9 cellular contexts compared by ENCODE assay signal in the genomic region with DNA sequence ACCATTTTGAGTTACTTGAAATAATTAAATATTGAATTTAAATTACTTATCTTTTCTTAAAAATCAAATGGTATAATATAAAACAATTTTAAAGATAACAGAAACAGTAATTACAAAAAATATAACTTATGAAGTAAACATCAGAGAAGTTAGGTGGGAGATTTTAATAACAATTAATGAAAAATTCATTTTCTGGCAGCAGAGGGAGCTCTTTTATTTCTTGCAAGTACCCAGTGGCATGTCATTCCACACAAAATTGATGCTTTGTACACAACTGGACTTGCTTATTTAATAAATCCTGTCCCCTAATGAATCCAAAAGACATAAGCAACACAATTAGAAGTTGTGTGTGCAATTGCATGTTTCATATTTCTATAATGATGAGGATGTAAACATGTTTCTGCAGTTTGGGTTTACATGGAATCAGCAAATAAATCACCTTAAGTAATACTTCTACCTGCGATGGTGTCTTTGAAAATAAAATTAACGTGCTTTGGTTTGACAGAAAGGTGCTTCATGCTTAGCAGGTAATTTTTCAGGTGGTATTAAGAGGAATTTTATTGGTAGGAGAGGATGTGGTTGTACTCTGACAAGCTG.
DNase-seq lines count a peak whose midpoint lies in the region; TF ChIP-seq lines count a peak whose summit lies in the region.
"Had no signal": no experiment of that assay in that cellular context is flagged by ENCODE, and none has a peak within 500 bp of the region (broad histone marks: within the 10 kb centered on the region; RNA-seq: fewer than 3 reads in every experiment).

No MANE protein-coding gene starts in this region.

- no peak for TF ChIP-seq POLR2A in sigmoid colon (IDR thresholded peaks at IDR 0.05)

- peaks cover 0 to 12% (median 3%) of the 10 kb centered on the region in 4 donors for H3K4me1 ChIP-seq in sigmoid colon

- no peaks in the 10 kb centered on the region for H3K36me3 ChIP-seq in sigmoid colon

- no peaks in the 10 kb centered on the region for H3K27me3 ChIP-seq in sigmoid colon

- WGBS in sigmoid colon, 2 donors, result 43 to 65% methylated on average over 2 of the region's 2 CpGs

- intact Hi-C loops in sigmoid colon (cut with DNase I), result no loop called here

- H3K4me3 ChIP-seq in LNCaP clone FGC (ENCODE audit: low read depth, low read length) (no peak overlapping the region), sigmoid colon (no peak overlapping the region)

- peak; percentile 42 for TF ChIP-seq CTCF in LNCaP clone FGC (IDR thresholded peaks at IDR 0.05; ENCODE audit: control insufficient read depth, extremely low read depth, insufficient read depth)
- no peak for TF ChIP-seq CTCF in GM20000 (IDR thresholded peaks at IDR 0.05; ENCODE audit: extremely low read depth, missing control alignments)
- TF ChIP-seq CTCF in sigmoid colon (IDR thresholded peaks at IDR 0.05), result no peak

- peaks cover 0 to 3% (median 0%) of the 10 kb centered on the region in 4 donors for H3K9me3 ChIP-seq in sigmoid colon

- peak; percentile 4 for DNase-seq in EL
- peak; percentile 19 for DNase-seq in LNCaP clone FGC (ENCODE audit: low read depth)
- peak; percentile 43 for DNase-seq in amniotic epithelial cell (ENCODE audit: low read depth)
- peak; percentile 6 for DNase-seq in midbrain (lab: John Stamatoyannopoulos, UW)
- DNase-seq in GM20000 (ENCODE audit: low spot score), result no peak
- DNase-seq in epidermal melanocyte (ENCODE audit: insufficient read length, low spot score), result no peak
- DNase-seq in OCI-M2 (lab: John Stamatoyannopoulos, UW; ENCODE audit: unreplicated experiment), result no peak
- no peak for DNase-seq in sigmoid colon
- DNase-seq: NCI-H2029 treated with DMSO at 0.1 percent for 48 hours had no signal

- no peak overlapping the region for H3K27ac ChIP-seq in sigmoid colon

- no peak for TF ChIP-seq EP300 in sigmoid colon (IDR thresholded peaks at IDR 0.05)

Comparison
In these comparisons a context has a peak if more than half of its experiments do, and no peak if none do; other contexts are left out.
1. DNase-seq: peak in EL (single experiment), LNCaP clone FGC (single experiment), amniotic epithelial cell (single experiment) and midbrain (single experiment); none in GM20000 (single experiment), epidermal melanocyte (single experiment), OCI-M2 (single experiment) and sigmoid colon (single experiment).